Comparison of ENCODE assay signal across 8 cellular contexts in genomic region chr13:112688560-112689497, GRCh38. TPM values are rescaled to one million over a fixed set of nuclear protein-coding genes. Genes with fewer than 3 reads are reported as not detected.
A peak's percentile ranks its signal among the peaks of the same experiment; 100 is the strongest.
DNase-seq lines count a peak whose midpoint lies in the region; ATAC-seq and TF ChIP-seq lines count a peak whose summit lies in the region.

No MANE protein-coding gene starts in this region.

- H3K9ac ChIP-seq in mucosa of stomach (ENCODE audit: low read length) = peak overlapping the region; percentile 86

- peaks cover 28% of the 10 kb centered on the region for H3K4me1 ChIP-seq in mucosa of stomach (ENCODE audit: control insufficient read depth, insufficient read depth, low read length)

- H3K36me3 Mint-ChIP-seq in dendritic cell treated with granulocyte-macrophage colony-stimulating factor and Interleukin-4, amounts not matched to agents 40 ng/mL and 50 ng/mL, for 4 days (ENCODE audit: low read depth) = peaks cover 28% of the 10 kb centered on the region

- H3K27ac Mint-ChIP-seq in dendritic cell treated with granulocyte-macrophage colony-stimulating factor and Interleukin-4, amounts not matched to agents 40 ng/mL and 50 ng/mL, for 4 days = peak overlapping the region; percentile 95

- TF ChIP-seq CTCF in HL-60 (IDR thresholded peaks at IDR 0.05; ENCODE audit: insufficient read depth, low read length) = no peak

- peaks cover 44% of the 10 kb centered on the region for H3K4me1 Mint-ChIP-seq in dendritic cell treated with granulocyte-macrophage colony-stimulating factor and Interleukin-4, amounts not matched to agents 40 ng/mL and 50 ng/mL, for 4 days (ENCODE audit: low read depth)

- H3K27me3 ChIP-seq in HL-60 (ENCODE audit: insufficient read depth, poor library complexity, severe bottlenecking) (no peaks in the 10 kb centered on the region), mucosa of stomach (ENCODE audit: control insufficient read depth, insufficient read depth, low read length) (no peaks in the 10 kb centered on the region)

- H3K9me3 ChIP-seq in mucosa of stomach (ENCODE audit: control insufficient read depth, low read length) = no peaks in the 10 kb centered on the region

- H3K36me3 ChIP-seq in mucosa of stomach (ENCODE audit: control insufficient read depth, insufficient read depth, low read length) = no peaks in the 10 kb centered on the region

- H3K4me3 ChIP-seq in HL-60 (replicated peaks; ENCODE audit: insufficient read depth, low read length) (peak overlapping the region; percentile 81), mucosa of stomach (ENCODE audit: low read length) (peak overlapping the region; percentile 44)

- intact Hi-C loops in dendritic cell treated with granulocyte-macrophage colony-stimulating factor and Interleukin-4, amounts not matched to agents 40 ng/mL and 50 ng/mL, for 4 days (cut with micrococcal nuclease) = loop anchor here (10.0 kb wide), 1 partner anchor 516 kb away; the partner anchor contains the start of genes CUL4A and PCID2

- peak; percentile 58 for ATAC-seq in stimulated activated naive CD8-positive, alpha-beta T cell treated with anti-CD3 and anti-CD28 coated beads, Interleukin-15, Interleukin-2, amounts not matched to agents 100 U/mL and 50 U/mL, for 24 hours
- ATAC-seq in GM21737 (IDR thresholded peaks at IDR 0.05; ENCODE audit: unreplicated experiment) = no peak

- peak overlapping the region; percentile 95 for H3K27ac ChIP-seq in HL-60 (replicated peaks)

- no peaks in the 10 kb centered on the region for H3K9me3 Mint-ChIP-seq in dendritic cell treated with granulocyte-macrophage colony-stimulating factor and Interleukin-4, amounts not matched to agents 40 ng/mL and 50 ng/mL, for 4 days

- peak; percentile 68 for DNase-seq in CD1c-positive myeloid dendritic cell (ENCODE audit: extremely low spot score)
- DNase-seq in HL-60 (ENCODE audit: low read depth in 1 of 2, low spot score in 1 of 2) = peak; percentile 85 to 97
- peak; percentile 20 for DNase-seq in activated CD4-positive, alpha-beta T cell treated with anti-CD3 and anti-CD28 coated beads for 1 hour
- peak; percentile 74 for DNase-seq in stimulated activated naive CD8-positive, alpha-beta T cell treated with anti-CD3 and anti-CD28 coated beads, Interleukin-15, Interleukin-2, amounts not matched to agents 100 U/mL and 50 U/mL, for 24 hours
- DNase-seq in mucosa of gallbladder (ENCODE audit: low spot score) = no peak

- peak overlapping the region; percentile 90 for H3K4me3 Mint-ChIP-seq in dendritic cell treated with granulocyte-macrophage colony-stimulating factor and Interleukin-4, amounts not matched to agents 40 ng/mL and 50 ng/mL, for 4 days

- no peaks in the 10 kb centered on the region for H3K27me3 Mint-ChIP-seq in dendritic cell treated with granulocyte-macrophage colony-stimulating factor and Interleukin-4, amounts not matched to agents 40 ng/mL and 50 ng/mL, for 4 days

RNA-seq across cellular contexts. Expression of gene ATP11A, which starts 1.0 kb away (rescaled TPM):
- 191 TPM for total RNA-seq in mucosa of gallbladder
